8 cellular contexts compared by ENCODE assay signal in the genomic region with DNA sequence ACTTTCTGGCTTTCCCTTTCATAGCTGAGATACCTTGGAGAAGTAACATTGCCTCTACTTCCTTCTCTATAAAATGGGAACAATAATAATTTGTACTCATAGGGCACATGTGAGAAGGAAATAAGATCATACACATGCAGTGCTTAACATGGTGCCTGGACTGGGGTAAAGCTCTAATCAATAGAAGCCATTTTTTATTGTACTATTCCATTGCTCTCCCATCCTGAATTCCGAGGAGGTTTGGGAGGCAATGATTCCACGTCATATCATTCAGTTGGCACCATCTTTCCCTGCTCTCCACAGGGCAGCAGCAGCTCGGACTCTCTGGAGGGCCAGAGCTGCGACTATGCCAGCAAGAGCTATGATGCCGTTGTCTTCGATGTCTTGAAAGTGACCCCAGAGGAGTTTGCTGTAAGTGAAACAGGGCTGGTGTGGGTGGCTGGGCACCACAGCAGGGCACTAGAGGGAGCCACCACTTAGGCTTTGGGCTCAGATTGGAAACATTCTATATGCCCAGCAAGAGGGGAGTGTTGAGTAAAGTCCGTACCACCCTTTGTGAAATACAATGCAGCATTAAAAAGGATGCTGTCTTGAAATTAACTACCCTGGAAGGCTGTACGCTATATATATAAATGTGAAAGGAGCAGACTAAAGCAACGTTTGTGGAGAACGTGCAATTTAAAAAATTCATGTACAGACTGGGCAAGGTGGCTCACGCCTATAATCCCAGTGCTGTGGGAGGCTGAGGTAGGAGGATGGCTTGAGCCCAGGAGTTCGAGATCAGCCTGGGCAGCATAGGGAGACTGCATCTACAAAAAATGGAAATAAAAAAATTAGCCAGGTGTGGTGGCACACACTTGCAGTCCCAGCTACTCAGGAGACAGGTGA. TPM values are rescaled to one million over a fixed set of nuclear protein-coding genes. Genes with fewer than 3 reads are reported as not detected.
A peak's percentile ranks its signal among the peaks of the same experiment; 100 is the strongest.
DNase-seq lines count a peak whose midpoint lies in the region; ATAC-seq, FAIRE-seq and TF ChIP-seq lines count a peak whose summit lies in the region.

No MANE protein-coding gene starts in this region.

- peak; percentile 67 for ATAC-seq in activated CD8-positive, alpha-beta T cell treated with anti-CD3 and anti-CD28 coated beads, Interleukin-2, amount 10 ng/mL, durations not matched to agents 7 days and 5 days
- ATAC-seq in esophagus mucosa = peak; percentile 79
- peak; percentile 82 to 83 for ATAC-seq in naive thymus-derived CD8-positive, alpha-beta T cell

- H3K27me3 Mint-ChIP-seq in activated CD8-positive, alpha-beta T cell treated with anti-CD3 and anti-CD28 coated beads, Interleukin-2, amount 10 ng/mL, durations not matched to agents 7 days and 5 days (ENCODE audit: low read depth) = peaks cover 11% of the 10 kb centered on the region
- peaks cover 7 to 44% (median 21%) of the 10 kb centered on the region in 5 donors for H3K27me3 Mint-ChIP-seq in naive thymus-derived CD8-positive, alpha-beta T cell
- H3K27me3 Mint-ChIP-seq in activated T-helper 2 cell treated with anti-CD3 and anti-CD28 coated beads, Interferon-gamma antibody, Interleukin-2, Interleukin-4, amounts not matched to agents 10 μg/mL and 5 μg/mL and 100 μg/mL, durations not matched to agents 14 hours and 24 hours and 36 hours (ENCODE audit: low read depth) = peaks cover 29% of the 10 kb centered on the region

- no peak overlapping the region for H3K4me3 ChIP-seq in GM12875 (ENCODE audit: low read depth, low read length)

- peaks cover 4% of the 10 kb centered on the region for H3K4me1 Mint-ChIP-seq in activated CD8-positive, alpha-beta T cell treated with anti-CD3 and anti-CD28 coated beads, Interleukin-2, amount 10 ng/mL, durations not matched to agents 7 days and 5 days (ENCODE audit: low read depth)
- peaks cover 0 to 10% (median 5%) of the 10 kb centered on the region in 4 donors for H3K4me1 Mint-ChIP-seq in naive thymus-derived CD8-positive, alpha-beta T cell
- H3K4me1 Mint-ChIP-seq in activated T-helper 2 cell treated with anti-CD3 and anti-CD28 coated beads, Interferon-gamma antibody, Interleukin-2, Interleukin-4, amounts not matched to agents 10 μg/mL and 5 μg/mL and 100 μg/mL, durations not matched to agents 14 hours and 24 hours and 36 hours (ENCODE audit: low read depth) = no peaks in the 10 kb centered on the region

- no peaks in the 10 kb centered on the region for H3K9me3 Mint-ChIP-seq in activated CD8-positive, alpha-beta T cell treated with anti-CD3 and anti-CD28 coated beads, Interleukin-2, amount 10 ng/mL, durations not matched to agents 7 days and 5 days (ENCODE audit: insufficient read depth)
- H3K9me3 Mint-ChIP-seq in naive thymus-derived CD8-positive, alpha-beta T cell = no peaks in the 10 kb centered on the region
- H3K9me3 Mint-ChIP-seq in activated T-helper 2 cell treated with anti-CD3 and anti-CD28 coated beads, Interferon-gamma antibody, Interleukin-2, Interleukin-4, amounts not matched to agents 10 μg/mL and 5 μg/mL and 100 μg/mL, durations not matched to agents 14 hours and 24 hours and 36 hours = no peaks in the 10 kb centered on the region

- intact Hi-C loops in activated T-helper 2 cell treated with anti-CD3 and anti-CD28 coated beads, Interferon-gamma antibody, Interleukin-2, Interleukin-4, amounts not matched to agents 10 μg/mL and 5 μg/mL and 100 μg/mL, durations not matched to agents 14 hours and 24 hours and 36 hours (cut with micrococcal nuclease) = loop anchor here (1.0 kb wide), 1 partner anchor 234 kb away; no protein-coding TSS in a partner anchor

- TF ChIP-seq CTCF in GM12875 (IDR thresholded peaks at IDR 0.05; ENCODE audit: borderline replicate concordance, insufficient read depth, low read depth, low read length) = peak; percentile 74

- DNase-seq in A172 (ENCODE audit: low spot score) (peak; percentile 72), NCI-H524 treated with DMSO at 0.1 percent for 48 hours (lab: John Stamatoyannopoulos, UW) (peak; percentile 49), urothelium cell line (ENCODE audit: low spot score) (peak; percentile 66)
- peak; percentile 65 for DNase-seq in activated CD8-positive, alpha-beta T cell treated with anti-CD3 and anti-CD28 coated beads, Interleukin-2, amount 10 ng/mL, durations not matched to agents 7 days and 5 days
- peak; percentile 21 to 72 (median 47) for DNase-seq in naive thymus-derived CD8-positive, alpha-beta T cell
- DNase-seq in activated T-helper 2 cell treated with anti-CD3 and anti-CD28 coated beads, Interferon-gamma antibody, Interleukin-2, Interleukin-4, amounts not matched to agents 10 μg/mL and 5 μg/mL and 100 μg/mL, durations not matched to agents 14 hours and 24 hours and 36 hours (ENCODE audit: low spot score) = no peak

- no peak overlapping the region for H3K27ac Mint-ChIP-seq in activated CD8-positive, alpha-beta T cell treated with anti-CD3 and anti-CD28 coated beads, Interleukin-2, amount 10 ng/mL, durations not matched to agents 7 days and 5 days
- H3K27ac Mint-ChIP-seq in naive thymus-derived CD8-positive, alpha-beta T cell = no peak overlapping the region
- H3K27ac Mint-ChIP-seq in activated T-helper 2 cell treated with anti-CD3 and anti-CD28 coated beads, Interferon-gamma antibody, Interleukin-2, Interleukin-4, amounts not matched to agents 10 μg/mL and 5 μg/mL and 100 μg/mL, durations not matched to agents 14 hours and 24 hours and 36 hours = no peak overlapping the region

- POLR2A ChIA-PET in activated CD8-positive, alpha-beta T cell treated with anti-CD3 and anti-CD28 coated beads, Interleukin-2, amount 10 ng/mL, durations not matched to agents 7 days and 5 days (lab: Charles Lee) = interaction anchor here (1.9 kb wide), 1 partner anchor 485 kb away, joined by 6 read pairs; the partner anchor contains the start of genes LRSAM1 and RPL12
- POLR2A ChIA-PET in naive thymus-derived CD8-positive, alpha-beta T cell (lab: Charles Lee) = interaction anchor here (0.8 kb wide), 1 partner anchor 233 kb away, joined by 4 read pairs; no protein-coding TSS in a partner anchor

- no peak overlapping the region for H3K4me3 Mint-ChIP-seq in activated CD8-positive, alpha-beta T cell treated with anti-CD3 and anti-CD28 coated beads, Interleukin-2, amount 10 ng/mL, durations not matched to agents 7 days and 5 days
- H3K4me3 Mint-ChIP-seq in naive thymus-derived CD8-positive, alpha-beta T cell = no peak overlapping the region
- no peak overlapping the region for H3K4me3 Mint-ChIP-seq in activated T-helper 2 cell treated with anti-CD3 and anti-CD28 coated beads, Interferon-gamma antibody, Interleukin-2, Interleukin-4, amounts not matched to agents 10 μg/mL and 5 μg/mL and 100 μg/mL, durations not matched to agents 14 hours and 24 hours and 36 hours (ENCODE audit: low read depth)

- FAIRE-seq in urothelium cell line (lab: Jason Lieb, UNC) = no peak

- no peaks in the 10 kb centered on the region for H3K36me3 Mint-ChIP-seq in activated CD8-positive, alpha-beta T cell treated with anti-CD3 and anti-CD28 coated beads, Interleukin-2, amount 10 ng/mL, durations not matched to agents 7 days and 5 days (ENCODE audit: low read depth)
- peaks cover 10 to 37% (median 19%) of the 10 kb centered on the region in 3 donors for H3K36me3 Mint-ChIP-seq in naive thymus-derived CD8-positive, alpha-beta T cell
- H3K36me3 Mint-ChIP-seq in activated T-helper 2 cell treated with anti-CD3 and anti-CD28 coated beads, Interferon-gamma antibody, Interleukin-2, Interleukin-4, amounts not matched to agents 10 μg/mL and 5 μg/mL and 100 μg/mL, durations not matched to agents 14 hours and 24 hours and 36 hours (ENCODE audit: low read depth) = no peaks in the 10 kb centered on the region

- CTCF ChIA-PET in activated CD8-positive, alpha-beta T cell treated with anti-CD3 and anti-CD28 coated beads, Interleukin-2, amount 10 ng/mL, durations not matched to agents 7 days and 5 days (lab: Charles Lee) = interaction anchor here (0.6 to 3.4 kb wide), 28 partner anchors 8 to 331 kb away, joined by 3 to 21 read pairs (median 4); no protein-coding TSS in a partner anchor

RNA-seq across cellular contexts. Expression of gene RALGPS1, which starts 51.2 kb away (rescaled TPM):
- 4.6 and 15.3 TPM in 2 replicates for total RNA-seq in A172 (2014; rRNA removed; shearing (Covaris generic))
- 1 to 10 TPM; 2.5 to 4.1 TPM for total RNA-seq in activated CD8-positive, alpha-beta T cell treated with anti-CD3 and anti-CD28 coated beads, Interleukin-2, amount 10 ng/mL, durations not matched to agents 7 days and 5 days
- total RNA-seq in esophagus mucosa = 6.8 TPM
- 1 to 10 TPM; 5.5 to 6.4 TPM for total RNA-seq in naive thymus-derived CD8-positive, alpha-beta T cell
- 1 to 10 TPM in 2 of 3 donors, under 1 TPM in 1; 0.83 to 1.8 (median 1.3) TPM for polyA plus RNA-seq in naive thymus-derived CD8-positive, alpha-beta T cell
- total RNA-seq in activated T-helper 2 cell treated with anti-CD3 and anti-CD28 coated beads, Interferon-gamma antibody, Interleukin-2, Interleukin-4, amounts not matched to agents 10 μg/mL and 5 μg/mL and 100 μg/mL, durations not matched to agents 14 hours and 24 hours and 36 hours = 2.4 and 3.1 TPM in 2 replicates
